8 cellular contexts compared by ENCODE assay signal in genomic region chr1:154353460-154353904, GRCh38. TPM values are rescaled to one million over a fixed set of nuclear protein-coding genes. Genes with fewer than 3 reads are reported as not detected.
DNase-seq lines count a peak whose midpoint lies in the region; ATAC-seq and TF ChIP-seq lines count a peak whose summit lies in the region.

No MANE protein-coding gene starts in this region.

- H3K27ac Mint-ChIP-seq in activated T-helper 17 cell treated with anti-CD3 and anti-CD28 coated beads, Interleukin-2, amount 50 U/mL, for 72 hours, result peak overlapping the region; percentile 87

- intact Hi-C loops in left ventricle myocardium inferior (cut with micrococcal nuclease) (loop anchor here (10.0 kb wide), 1 partner anchor 51 kb away; the partner anchor contains the start of gene IL6R), gastrocnemius medialis (cut with DNase I; ENCODE audit: low total_unique reads) (no loop called here), posterior vena cava (cut with DNase I) (loop anchor here (10.0 kb wide), 2 partner anchors 91 to 111 kb away; no protein-coding TSS in a partner anchor)

- peaks cover 26% of the 10 kb centered on the region for H3K4me1 Mint-ChIP-seq in activated T-helper 17 cell treated with anti-CD3 and anti-CD28 coated beads, Interleukin-2, amount 50 U/mL, for 72 hours

- H3K9me3 ChIP-seq in left ventricle myocardium inferior (replicated peaks) (no peaks in the 10 kb centered on the region), gastrocnemius medialis (no peaks in the 10 kb centered on the region)

- peaks cover 36% of the 10 kb centered on the region for H3K36me3 Mint-ChIP-seq in activated T-helper 17 cell treated with anti-CD3 and anti-CD28 coated beads, Interleukin-2, amount 50 U/mL, for 72 hours (ENCODE audit: low read depth)

- TF ChIP-seq CTCF in LNCAP (IDR thresholded peaks at IDR 0.05) (peak; percentile 42; the same call in 1 of the 2 replicates), left ventricle myocardium inferior (IDR thresholded peaks at IDR 0.05; ENCODE audit: borderline replicate concordance) (no peak), gastrocnemius medialis (IDR thresholded peaks at IDR 0.05 in 4 of 5, conservative IDR thresholded peaks at IDR 0.05 in 1 of 5) (peak in 1 of 5 experiments; percentile 14)

- no peaks in the 10 kb centered on the region for H3K27me3 ChIP-seq in left ventricle myocardium inferior (ENCODE audit: low read depth)
- H3K27me3 ChIP-seq in gastrocnemius medialis, result peaks cover 12 to 20% (median 14%) of the 10 kb centered on the region in 3 donors

- H3K27ac ChIP-seq in left ventricle myocardium inferior (replicated peaks) (peak overlapping the region; percentile 60), gastrocnemius medialis (peak overlapping the region in 2 of 4 donors; percentile 19 to 41)

- in situ Hi-C loops in gastrocnemius medialis (cut with MboI; ENCODE audit: low sequenced_read_pairs in 4 of 4), result no loop called here

- peak overlapping the region; percentile 83 for H3K4me3 Mint-ChIP-seq in activated T-helper 17 cell treated with anti-CD3 and anti-CD28 coated beads, Interleukin-2, amount 50 U/mL, for 72 hours

- DNase-seq in NCI-H2171 treated with DMSO at 0.1 percent for 48 hours (lab: John Stamatoyannopoulos, UW) (peak; percentile 27), NCI-H2171 (lab: John Stamatoyannopoulos, UW) (no peak), left ventricle myocardium inferior (no peak), gastrocnemius medialis (peak in 1 of 2 donors; percentile 37), posterior vena cava (ENCODE audit: low spot score) (no peak)

- no peaks in the 10 kb centered on the region for H3K27me3 Mint-ChIP-seq in activated T-helper 17 cell treated with anti-CD3 and anti-CD28 coated beads, Interleukin-2, amount 50 U/mL, for 72 hours

- no peak for TF ChIP-seq POLR2A in gastrocnemius medialis (IDR thresholded peaks at IDR 0.05)

- H3K36me3 ChIP-seq in left ventricle myocardium inferior, result peaks cover 11% of the 10 kb centered on the region
- H3K36me3 ChIP-seq in gastrocnemius medialis, result no peaks in the 10 kb centered on the region

- H3K4me3 ChIP-seq in left ventricle myocardium inferior, result peak overlapping the region; percentile 65
- H3K4me3 ChIP-seq in gastrocnemius medialis, result peak overlapping the region; percentile 42 to 59 (median 49)

- H3K4me1 ChIP-seq in left ventricle myocardium inferior, result peaks cover 22% of the 10 kb centered on the region
- H3K4me1 ChIP-seq in gastrocnemius medialis, result peaks cover 14 to 19% of the 10 kb centered on the region in 2 donors

- peak; percentile 76 for ATAC-seq in activated T-helper 17 cell treated with anti-CD3 and anti-CD28 coated beads, Interleukin-2, amount 50 U/mL, for 72 hours (replicated peaks)
- ATAC-seq in gastrocnemius medialis (peak; percentile 63 to 85), GM18909 (IDR thresholded peaks at IDR 0.05; ENCODE audit: poor library complexity, unreplicated experiment) (no peak)

- H3K9me3 Mint-ChIP-seq in activated T-helper 17 cell treated with anti-CD3 and anti-CD28 coated beads, Interleukin-2, amount 50 U/mL, for 72 hours, result no peaks in the 10 kb centered on the region

RNA-seq across cellular contexts. Expression of gene ATP8B2, which starts 28.2 kb away (rescaled TPM):
- total RNA-seq in activated T-helper 17 cell treated with anti-CD3 and anti-CD28 coated beads, Interleukin-2, amount 50 U/mL, for 72 hours, result 10 to 100 TPM; 64.3 to 69.0 TPM
- total RNA-seq in left ventricle myocardium inferior (11.8 TPM), gastrocnemius medialis (10 to 100 TPM in 1 of 4 donors, 1 to 10 TPM in 3; 5.8 to 22.5 (median 7.2) TPM), posterior vena cava (100 to 1,000 TPM; 130 to 153 TPM)

RNA-seq across cellular contexts. Expression of gene AQP10, which starts 32.6 kb away (rescaled TPM):
- not detected for total RNA-seq in activated T-helper 17 cell treated with anti-CD3 and anti-CD28 coated beads, Interleukin-2, amount 50 U/mL, for 72 hours
- total RNA-seq in left ventricle myocardium inferior (0.16 TPM), gastrocnemius medialis (not detected), posterior vena cava (under 1 TPM in 1 of 2 donors, not detected in 1; 0.24 TPM)

RNA-seq across cellular contexts. Expression of gene IL6R, which starts 51.7 kb away (rescaled TPM):
- total RNA-seq in activated T-helper 17 cell treated with anti-CD3 and anti-CD28 coated beads, Interleukin-2, amount 50 U/mL, for 72 hours, result 10 to 100 TPM; 38.2 to 41.2 TPM
- 10.5 TPM for total RNA-seq in left ventricle myocardium inferior
- 100 to 1,000 TPM; 271 to 435 (median 367) TPM for total RNA-seq in gastrocnemius medialis
- 10 to 100 TPM; 19.6 to 24.1 TPM for total RNA-seq in posterior vena cava

Comparison
In these comparisons a context has a peak if more than half of its experiments do, and no peak if none do; other contexts are left out.
1. RNA of gene IL6R, which starts 51.7 kb away (total RNA-seq): 271 to 435 TPM in gastrocnemius medialis; 38.2 to 41.2 TPM in activated T-helper 17 cell treated with anti-CD3 and anti-CD28 coated beads, Interleukin-2, amount 50 U/mL, for 72 hours, 19.6 to 24.1 TPM in posterior vena cava and 10.5 TPM in left ventricle myocardium inferior (single experiment); every median in the first group is over 4 times any median in the second.